In genomic region chr10:110057461-110057860, GRCh38 we compare ENCODE assay signal across 15 cellular contexts. TPM values are rescaled to one million over a fixed set of nuclear protein-coding genes. Genes with fewer than 3 reads are reported as not detected.
DNase-seq lines count a peak whose midpoint lies in the region; ATAC-seq, FAIRE-seq and TF ChIP-seq lines count a peak whose summit lies in the region.
"Had no signal": no experiment of that assay in that cellular context is flagged by ENCODE, and none has a peak within 500 bp of the region (broad histone marks: within the 10 kb centered on the region; RNA-seq: fewer than 3 reads in every experiment).

No MANE protein-coding gene starts in this region.

- H3K9me3 ChIP-seq in SK-N-SH, result no peaks in the 10 kb centered on the region
- H3K9me3 ChIP-seq in endothelial cell of umbilical vein (replicated peaks; ENCODE audit: control insufficient read depth, insufficient read depth, low read length), result no peaks in the 10 kb centered on the region
- H3K9me3 ChIP-seq in smooth muscle cell (replicated peaks; ENCODE audit: low read depth), result no peaks in the 10 kb centered on the region
- no peaks in the 10 kb centered on the region for H3K9me3 ChIP-seq in BE2C
- H3K9me3 ChIP-seq: ascending aorta had no signal

- H3K27me3 ChIP-seq in SK-N-SH (ENCODE audit: insufficient read depth), result no peaks in the 10 kb centered on the region
- H3K27me3 ChIP-seq in endothelial cell of umbilical vein (ENCODE audit: control insufficient read depth in 2 of 2, insufficient read depth in 2 of 2, low read length in 2 of 2), result no peaks in the 10 kb centered on the region
- H3K27me3 ChIP-seq in smooth muscle cell (ENCODE audit: low read depth), result no peaks in the 10 kb centered on the region
- H3K27me3 ChIP-seq in BE2C, result no peaks in the 10 kb centered on the region
- H3K27me3 ChIP-seq: ascending aorta had no signal

- 0 out of 4 replicates have a peak overlapping the region, but pooled peaks of 1 of the 2 experiments have one; percentile 1 for H3K4me3 ChIP-seq in SK-N-SH (ENCODE audit: low read depth in 2 of 2, low read length in 1 of 2)
- H3K4me3 ChIP-seq in endothelial cell of umbilical vein (replicated peaks in 1 of 3; ENCODE audit: insufficient read depth in 1 of 3, low read depth in 1 of 3, low read length in 3 of 3), result no peak overlapping the region
- H3K4me3 ChIP-seq in smooth muscle cell, result no peak overlapping the region
- no peak overlapping the region for H3K4me3 ChIP-seq in BE2C (ENCODE audit: low read depth, low read length)
- H3K4me3 ChIP-seq: ascending aorta, PC-9 had no signal

- POLR2A ChIA-PET in SK-N-SH (lab: Yijun Ruan, JAX), result no interaction called here
- POLR2A ChIA-PET in endothelial cell of umbilical vein (lab: Charles Lee), result interaction anchor here (0.6 to 0.7 kb wide), 2 partner anchors 24 to 68 kb away, joined by 3 to 5 read pairs; no protein-coding TSS in a partner anchor

- H3K27ac ChIP-seq in SK-N-SH (ENCODE audit: low read depth in 2 of 2, low read length in 1 of 2), result peak overlapping the region; percentile 83 to 90
- H3K27ac ChIP-seq in endothelial cell of umbilical vein (ENCODE audit: insufficient read depth, low read depth, low read length), result no peak overlapping the region
- peak overlapping the region; percentile 14 for H3K27ac ChIP-seq in smooth muscle cell (ENCODE audit: low read depth)
- H3K27ac ChIP-seq: PC-9 had no signal

- H3K27ac Mint-ChIP-seq in activated T-cell treated with anti-CD3 and anti-CD28 coated beads, Interleukin-2, amount 50 U/mL, for 72 hours, result peak overlapping the region; percentile 95

- dilution Hi-C loops in endothelial cell of umbilical vein (cut with MboI; ENCODE audit: extremely low pct_ligation_motif_present, low sequenced_read_pairs), result no loop called here

- H3K36me3 Mint-ChIP-seq in activated T-cell treated with anti-CD3 and anti-CD28 coated beads, Interleukin-2, amount 50 U/mL, for 72 hours (ENCODE audit: insufficient read depth in 2 of 2), result no peaks in the 10 kb centered on the region

- H3K9me1 ChIP-seq in endothelial cell of umbilical vein (replicated peaks; ENCODE audit: control insufficient read depth, extremely low read depth, insufficient read depth, low read length), result no peaks in the 10 kb centered on the region

- H3K9ac ChIP-seq in SK-N-SH, result peak overlapping the region; percentile 16; the same call in 1 of the 2 replicates
- H3K9ac ChIP-seq in endothelial cell of umbilical vein (replicated peaks; ENCODE audit: extremely low read depth, insufficient read depth, low read length), result no peak overlapping the region
- H3K9ac ChIP-seq in smooth muscle cell (ENCODE audit: low read depth), result no peak overlapping the region

- H3K4me3 Mint-ChIP-seq in activated T-cell treated with anti-CD3 and anti-CD28 coated beads, Interleukin-2, amount 50 U/mL, for 72 hours, result peak overlapping the region; percentile 58 to 85

- no peaks in the 10 kb centered on the region for H3K9me3 Mint-ChIP-seq in activated T-cell treated with anti-CD3 and anti-CD28 coated beads, Interleukin-2, amount 50 U/mL, for 72 hours

- H3K79me2 ChIP-seq in SK-N-SH (ENCODE audit: insufficient read depth), result peaks cover 50% of the 10 kb centered on the region
- H3K79me2 ChIP-seq in endothelial cell of umbilical vein (ENCODE audit: control insufficient read depth, insufficient read depth, low read length), result no peaks in the 10 kb centered on the region
- H3K79me2 ChIP-seq in smooth muscle cell (ENCODE audit: low read depth), result peaks cover 88% of the 10 kb centered on the region

- peaks cover 29% of the 10 kb centered on the region for H3F3A ChIP-seq in SK-N-SH (replicated peaks; ENCODE audit: insufficient read depth)
- peaks cover 10% of the 10 kb centered on the region for H3F3A ChIP-seq in smooth muscle cell (ENCODE audit: low read depth)

- H3K4me1 ChIP-seq in SK-N-SH (ENCODE audit: control insufficient read depth in 1 of 2, insufficient read depth in 2 of 2, low read depth in 1 of 2, low read length in 1 of 2) (peaks cover 2 to 45% of the 10 kb centered on the region in 2 experiments), endothelial cell of umbilical vein (ENCODE audit: control insufficient read depth, extremely low read depth, insufficient read depth, low read length) (peaks cover 14% of the 10 kb centered on the region), smooth muscle cell (ENCODE audit: low read depth) (peaks cover 15% of the 10 kb centered on the region), BE2C (peaks cover 4% of the 10 kb centered on the region; the same call in 1 of the 2 replicates)

- TF ChIP-seq POLR2A in endothelial cell of umbilical vein (IDR thresholded peaks at IDR 0.05; ENCODE audit: low read depth, low read length), result no peak

- H4K20me1 ChIP-seq in SK-N-SH (ENCODE audit: insufficient read depth), result no peaks in the 10 kb centered on the region
- H4K20me1 ChIP-seq in endothelial cell of umbilical vein (replicated peaks; ENCODE audit: control insufficient read depth, extremely low read depth, insufficient read depth, low read length), result no peaks in the 10 kb centered on the region
- H4K20me1 ChIP-seq in smooth muscle cell (ENCODE audit: low read depth), result peaks cover 88% of the 10 kb centered on the region

- 65% methylated on average over 1 of the region's 1 CpG for WGBS in SK-N-SH (ENCODE audit: low lambda C conversion rate)
- WGBS in smooth muscle cell (ENCODE audit: low lambda C conversion rate), result 38% methylated on average over 1 of the region's 1 CpG

- peaks cover 87% of the 10 kb centered on the region for H3K4me1 Mint-ChIP-seq in activated T-cell treated with anti-CD3 and anti-CD28 coated beads, Interleukin-2, amount 50 U/mL, for 72 hours (ENCODE audit: low read depth)

- no peak for TF ChIP-seq RAD21 in SK-N-SH (IDR thresholded peaks at IDR 0.05; ENCODE audit: low read length)

- H2AFZ ChIP-seq in SK-N-SH (ENCODE audit: low read depth), result peak overlapping the region; percentile 7; the same call in 1 of the 2 replicates
- H2AFZ ChIP-seq in endothelial cell of umbilical vein (ENCODE audit: low read depth, low read length), result no peak overlapping the region
- no peak overlapping the region for H2AFZ ChIP-seq in smooth muscle cell (ENCODE audit: low read depth)
- H2AFZ ChIP-seq: PC-9 had no signal

- BruUV-seq in endothelial cell of umbilical vein (replicated peaks; lab: Mats Ljungman, UMichigan), result no TSS peak

- no peak for ATAC-seq in activated T-cell treated with anti-CD3 and anti-CD28 coated beads, Interleukin-2, amount 50 U/mL, for 72 hours (replicated peaks in 1 of 2)
- ATAC-seq in HG02870 (IDR thresholded peaks at IDR 0.05; ENCODE audit: unreplicated experiment), result no peak

- TF ChIP-seq CTCF in SK-N-SH (IDR thresholded peaks at IDR 0.05) (no peak), endothelial cell of umbilical vein (IDR thresholded peaks at IDR 0.05; ENCODE audit: extremely low read depth in 1 of 2, insufficient read depth in 1 of 2, low read depth in 1 of 2, low read length in 2 of 2) (no peak), smooth muscle cell (IDR thresholded peaks at IDR 0.05; ENCODE audit: borderline replicate concordance, insufficient read depth, poor library complexity, severe bottlenecking) (no peak), BE2C (IDR thresholded peaks at IDR 0.05; ENCODE audit: low read depth, low read length) (no peak)

- H3K27me3 Mint-ChIP-seq in activated T-cell treated with anti-CD3 and anti-CD28 coated beads, Interleukin-2, amount 50 U/mL, for 72 hours (ENCODE audit: low read depth), result no peaks in the 10 kb centered on the region

- FAIRE-seq in endothelial cell of umbilical vein (lab: Jason Lieb, UNC), result no peak
- no peak for FAIRE-seq in frontal cortex (lab: Jason Lieb, UNC)
- FAIRE-seq: HTR-8/SVneo had no signal

- H3K36me3 ChIP-seq in SK-N-SH (replicated peaks in 1 of 2; ENCODE audit: control insufficient read depth in 1 of 2, insufficient read depth in 2 of 2, low read length in 1 of 2) (no peaks in the 10 kb centered on the region), endothelial cell of umbilical vein (ENCODE audit: control insufficient read depth in 2 of 2, extremely low read depth in 1 of 2, insufficient read depth in 2 of 2, low read length in 2 of 2) (no peaks in the 10 kb centered on the region), smooth muscle cell (ENCODE audit: low read depth) (no peaks in the 10 kb centered on the region), BE2C (no peaks in the 10 kb centered on the region)
- H3K36me3 ChIP-seq: ascending aorta had no signal

- no peak for DNase-seq in activated T-cell treated with anti-CD3 and anti-CD28 coated beads, Interleukin-2, amount 50 U/mL, for 72 hours
- no peak for DNase-seq in activated T-cell treated with anti-CD3 and anti-CD28 coated beads, Interleukin-2, amount 50 U/mL, for 1 hour
- DNase-seq in SK-N-SH (no peak), endothelial cell of umbilical vein (ENCODE audit: low read depth, low spot score) (no peak), smooth muscle cell (lab: John Stamatoyannopoulos, UW; ENCODE audit: unreplicated experiment) (no peak), frontal cortex (ENCODE audit: low spot score in 2 of 2) (no peak), BE2C (no peak)
- DNase-seq: effector CD8-positive, alpha-beta T cell; NCI-H1092 treated with DMSO at 0.1 percent for 48 hours; NCI-H446; nucleus accumbens; PC-9 had no signal

- TF ChIP-seq EP300 in SK-N-SH (IDR thresholded peaks at IDR 0.05; ENCODE audit: borderline replicate concordance in 1 of 2, low read depth in 1 of 2, low read length in 1 of 2), result no peak

- intact Hi-C loops in endothelial cell of umbilical vein (cut with micrococcal nuclease), result loop anchor here (2.0 kb wide), 1 partner anchor 15 kb away; no protein-coding TSS in a partner anchor

- no peaks in the 10 kb centered on the region for H3K9me2 ChIP-seq in SK-N-SH

- H3K4me2 ChIP-seq in SK-N-SH, result peak overlapping the region; percentile 56
- H3K4me2 ChIP-seq in endothelial cell of umbilical vein (ENCODE audit: insufficient read depth, low read length), result peak overlapping the region; percentile 56
- peak overlapping the region; percentile 61 for H3K4me2 ChIP-seq in smooth muscle cell
- H3K4me2 ChIP-seq: PC-9 had no signal

- CTCF ChIA-PET in SK-N-SH (lab: Yijun Ruan, JAX) (interaction anchor here (1.4 kb wide), 1 partner anchor 124 kb away, joined by 4 read pairs; no protein-coding TSS in a partner anchor), endothelial cell of umbilical vein (lab: Charles Lee) (interaction anchor here (0.8 to 2.1 kb wide), 7 partner anchors 9 to 173 kb away, joined by 3 to 17 read pairs (median 5); no protein-coding TSS in a partner anchor)

RNA-seq across cellular contexts. Expression of gene ADD3, which starts 49.7 kb away (rescaled TPM):
- total RNA-seq in activated T-cell treated with anti-CD3 and anti-CD28 coated beads, Interleukin-2, amount 50 U/mL, for 72 hours, result 100 to 1,000 TPM in 1 of 2 donors, 10 to 100 TPM in 1; 97.9 to 122 TPM
- 27.6 and 144 TPM in 2 replicates for polyA plus RNA-seq in SK-N-SH (2012; rRNA removed)
- polyA plus RNA-seq in SK-N-SH (2012; cell fraction: cytosol; rRNA removed), result 39.2 and 59.7 TPM in 2 replicates
- 26.9 and 74.1 TPM in 2 replicates for polyA plus RNA-seq in SK-N-SH (2012; cell fraction: nucleus; rRNA removed)
- total RNA-seq in endothelial cell of umbilical vein, result 52.3 and 55.2 TPM in 2 replicates
- 14.9 and 18.2 TPM in 2 replicates for polyA plus RNA-seq in endothelial cell of umbilical vein
- polyA plus RNA-seq in endothelial cell of umbilical vein (2011; cell fraction: cytosol; rRNA removed), result 75.4 and 189 TPM in 2 replicates
- 157 and 300 TPM in 2 replicates for polyA plus RNA-seq in endothelial cell of umbilical vein (2011; cell fraction: nucleus; rRNA removed)
- 57.6 and 68.2 TPM in 2 replicates for polyA plus RNA-seq in endothelial cell of umbilical vein (2012)
- 67.0 and 78.2 TPM in 2 replicates for polyA minus RNA-seq in endothelial cell of umbilical vein
- polyA minus RNA-seq in endothelial cell of umbilical vein (2011; cell fraction: cytosol; rRNA and poly(A)+ RNA removed), result 31.3 TPM
- polyA minus RNA-seq in endothelial cell of umbilical vein (2011; cell fraction: nucleus; rRNA and poly(A)+ RNA removed), result 87.6 and 106 TPM in 2 replicates
- 154 and 155 TPM in 2 replicates for total RNA-seq in smooth muscle cell
- 66.3 and 75.0 TPM in 2 replicates for polyA plus RNA-seq in smooth muscle cell
- total RNA-seq in frontal cortex, result 78.7 TPM
- polyA plus RNA-seq in BE2C (2012; ENCODE audit: insufficient read depth, insufficient read length, low read depth), result 26.0 TPM
